8 cellular contexts compared by ENCODE assay signal in genomic region chrX:80810365-80810978, GRCh38. TPM values are rescaled to one million over a fixed set of nuclear protein-coding genes. Genes with fewer than 3 reads are reported as not detected.
A peak's percentile ranks its signal among the peaks of the same experiment; 100 is the strongest.
DNase-seq lines count a peak whose midpoint lies in the region; ATAC-seq and FAIRE-seq lines count a peak whose summit lies in the region.

No MANE protein-coding gene starts in this region.

- H3K4me1 ChIP-seq in thymus (ENCODE audit: control insufficient read depth, insufficient read depth, low read length), result no peaks in the 10 kb centered on the region

- ATAC-seq in activated naive CD4-positive, alpha-beta T cell treated with anti-CD3 and anti-CD28 coated beads, Interleukin-2, amount 50 U/mL, for 72 hours, result no peak

- no peaks in the 10 kb centered on the region for H3K27me3 ChIP-seq in thymus (ENCODE audit: control insufficient read depth, insufficient read depth)

- H3K36me3 ChIP-seq in thymus (ENCODE audit: control insufficient read depth, insufficient read depth), result no peaks in the 10 kb centered on the region

- H3K27ac ChIP-seq in thymus (ENCODE audit: low read depth), result no peak overlapping the region

- no peaks in the 10 kb centered on the region for H3K27me3 Mint-ChIP-seq in activated naive CD4-positive, alpha-beta T cell treated with anti-CD3 and anti-CD28 coated beads, Interleukin-2, amount 50 U/mL, for 24 hours

- DNase-seq in activated naive CD4-positive, alpha-beta T cell (lab: John Stamatoyannopoulos, UW), result no peak
- DNase-seq in activated naive CD4-positive, alpha-beta T cell treated with anti-CD3 and anti-CD28 coated beads, Interleukin-2, amount 50 U/mL, for 72 hours (ENCODE audit: low spot score in 2 of 2), result no peak
- DNase-seq in NCI-H2196 treated with DMSO at 0.1 percent for 48 hours (lab: John Stamatoyannopoulos, UW; ENCODE audit: unreplicated experiment) (no peak), NK-92 (lab: John Stamatoyannopoulos, UW; ENCODE audit: unreplicated experiment) (no peak)
- no peak for DNase-seq in stimulated activated naive CD4-positive, alpha-beta T cell (lab: John Stamatoyannopoulos, UW)

- peak; percentile 55 for FAIRE-seq in islet of Langerhans (lab: Jason Lieb, UNC)

- H3K4me3 ChIP-seq in thymus (ENCODE audit: low read length), result peak overlapping the region; percentile 58

- no peaks in the 10 kb centered on the region for H3K9me3 Mint-ChIP-seq in activated naive CD4-positive, alpha-beta T cell treated with anti-CD3 and anti-CD28 coated beads, Interleukin-2, amount 50 U/mL, for 24 hours
- H3K9me3 Mint-ChIP-seq in activated naive CD4-positive, alpha-beta T cell treated with anti-CD3 and anti-CD28 coated beads, Interleukin-2, amount 50 U/mL, for 72 hours, result no peaks in the 10 kb centered on the region

- 26% methylated on average over 9 of the region's 9 CpGs for whole genome bisulfite sequencing in thymus

- peak overlapping the region; percentile 96 for H3K4me3 Mint-ChIP-seq in activated naive CD4-positive, alpha-beta T cell treated with anti-CD3 and anti-CD28 coated beads, Interleukin-2, amount 50 U/mL, for 24 hours

- H3K9me3 ChIP-seq in thymus (ENCODE audit: control insufficient read depth), result no peaks in the 10 kb centered on the region

- H3K4me1 Mint-ChIP-seq in activated naive CD4-positive, alpha-beta T cell treated with anti-CD3 and anti-CD28 coated beads, Interleukin-2, amount 50 U/mL, for 24 hours, result peaks cover 25% of the 10 kb centered on the region

- H3K27ac Mint-ChIP-seq in activated naive CD4-positive, alpha-beta T cell treated with anti-CD3 and anti-CD28 coated beads, Interleukin-2, amount 50 U/mL, for 24 hours, result peak overlapping the region; percentile 93
- H3K27ac Mint-ChIP-seq in activated naive CD4-positive, alpha-beta T cell treated with anti-CD3 and anti-CD28 coated beads, Interleukin-2, amount 50 U/mL, for 72 hours, result peak overlapping the region; percentile 87 to 92

- no peaks in the 10 kb centered on the region for H3K36me3 Mint-ChIP-seq in activated naive CD4-positive, alpha-beta T cell treated with anti-CD3 and anti-CD28 coated beads, Interleukin-2, amount 50 U/mL, for 24 hours
- H3K36me3 Mint-ChIP-seq in activated naive CD4-positive, alpha-beta T cell treated with anti-CD3 and anti-CD28 coated beads, Interleukin-2, amount 50 U/mL, for 72 hours, result no peaks in the 10 kb centered on the region

RNA-seq across cellular contexts. Expression of gene BRWD3, which starts 0.8 kb away (rescaled TPM):
- total RNA-seq in activated naive CD4-positive, alpha-beta T cell treated with anti-CD3 and anti-CD28 coated beads, Interleukin-2, amount 50 U/mL, for 72 hours, result 10 to 100 TPM; 28.7 to 34.6 TPM
- 4.3 TPM for polyA plus RNA-seq in thymus
